Comparison of ENCODE assay signal across 18 cellular contexts in genomic region chr7:67843001-67843400, GRCh38.
DNase-seq lines count a peak whose midpoint lies in the region; ATAC-seq, FAIRE-seq and TF ChIP-seq lines count a peak whose summit lies in the region.
"Had no signal": no experiment of that assay in that cellular context is flagged by ENCODE, and none has a peak within 500 bp of the region (broad histone marks: within the 10 kb centered on the region; RNA-seq: fewer than 3 reads in every experiment).

No MANE protein-coding gene starts in this region.

- no peak overlapping the region for H3K27ac ChIP-seq in A549
- peak overlapping the region; percentile 20 for H3K27ac ChIP-seq in mesodermal cell (ENCODE audit: low read depth, low read length, severe bottlenecking)
- H3K27ac ChIP-seq in foreskin keratinocyte: no peak overlapping the region
- H3K27ac ChIP-seq: C4-2B had no signal

- no peaks in the 10 kb centered on the region for H3K27me3 ChIP-seq in foreskin keratinocyte

- ATAC-seq in A549 (no peak), foreskin keratinocyte (no peak)
- no peak for ATAC-seq in activated CD4-positive, CD25-positive, alpha-beta regulatory T cell treated with anti-CD3 and anti-CD28 coated beads, Interleukin-2, amount 50 U/mL, for 24 hours

- no peak overlapping the region for H3K4me3 ChIP-seq in A549
- H3K4me3 ChIP-seq in mesodermal cell (ENCODE audit: extremely low read depth, insufficient read depth, low read length, poor library complexity, severe bottlenecking): no peak overlapping the region

- 24% methylated on average over 3 of the region's 3 CpGs for WGBS in A549 (ENCODE audit: missing lambda C conversion rate)
- WGBS in mesodermal cell (ENCODE audit: insufficient coverage in 2 of 2), 2 experiments: 24 to 35% methylated on average over 2 of the region's 3 CpGs

- POLR2A ChIA-PET in A549 (lab: Yijun Ruan, JAX): no interaction called here

- H3K4me2 ChIP-seq in A549: peak overlapping the region; percentile 19; the same call in 1 of the 3 replicates

- TF ChIP-seq RAD21 in A549 (conservative IDR thresholded peaks at IDR 0.05 in 1 of 2, IDR thresholded peaks at IDR 0.05 in 1 of 2): no peak

- CTCF ChIA-PET in A549 (lab: Yijun Ruan, JAX): no interaction called here

- H3K4me1 ChIP-seq in A549: no peaks in the 10 kb centered on the region
- H3K4me1 ChIP-seq in mesodermal cell (ENCODE audit: control insufficient read depth, insufficient read depth, low read length, poor library complexity, severe bottlenecking): peaks cover 4% of the 10 kb centered on the region
- H3K4me1 ChIP-seq in foreskin keratinocyte: no peaks in the 10 kb centered on the region

- FAIRE-seq in A549 (lab: Jason Lieb, UNC): no peak
- FAIRE-seq: D721Med, GM19239 had no signal

- TF ChIP-seq CTCF in A549 (IDR thresholded peaks at IDR 0.05) (no peak), foreskin keratinocyte (conservative IDR thresholded peaks at IDR 0.05) (no peak)

- DNase-seq in A549 (ENCODE audit: low read depth in 1 of 2, low spot score in 1 of 2) (no peak), NCI-H1092 (lab: John Stamatoyannopoulos, UW) (peak; percentile 12), cerebellum (ENCODE audit: low spot score) (peak; percentile 58), foreskin keratinocyte (no peak), activated gamma-delta T cell treated with Interleukin-2 at 50 U/mL for 16 hours (no peak)
- DNase-seq in activated CD4-positive, alpha-beta T cell treated with anti-CD3 and anti-CD28 coated beads for 1 hour: no peak
- DNase-seq: 8988T; CD4-positive, alpha-beta memory T cell; DMS153; DND-41; GF-D8; HCEC 1CT; HFFc6 had no signal

- no peak for TF ChIP-seq POLR2A in A549 (IDR thresholded peaks at IDR 0.05; ENCODE audit: low read length)

- H3K9me3 ChIP-seq in A549 (no peaks in the 10 kb centered on the region), mesodermal cell (ENCODE audit: control insufficient read depth, low read length) (no peaks in the 10 kb centered on the region)

- no peaks in the 10 kb centered on the region for H3K36me3 ChIP-seq in mesodermal cell (ENCODE audit: control insufficient read depth, insufficient read depth, low read length)

- TF ChIP-seq EP300 in A549 (IDR thresholded peaks at IDR 0.05): no peak

TF ChIP-seq in A549, 52 proteins besides CTCF, POLR2A, EP300 and RAD21:
- TF ChIP-seq PHF8 (IDR thresholded peaks at IDR 0.05; ENCODE audit: borderline replicate concordance, low read depth) (no peak), POLR2AphosphoS2 (conservative IDR thresholded peaks at IDR 0.05; ENCODE audit: low read length) (no peak), USF2 (IDR thresholded peaks at IDR 0.05) (no peak), GATA3 (IDR thresholded peaks at IDR 0.05; ENCODE audit: borderline replicate concordance) (no peak), KDM5A (IDR thresholded peaks at IDR 0.05) (no peak), JUNB (IDR thresholded peaks at IDR 0.05) (no peak), CBX8 (IDR thresholded peaks at IDR 0.05) (no peak), CHD2 (IDR thresholded peaks at IDR 0.05; ENCODE audit: low read length, partially characterized antibody) (no peak), MYC (IDR thresholded peaks at IDR 0.05; ENCODE audit: borderline replicate concordance, low read length) (no peak), HDAC2 (IDR thresholded peaks at IDR 0.05) (no peak), HOXB5 (CRISPR knock-in tag; IDR thresholded peaks at IDR 0.05) (no peak), NFE2L2 (conservative IDR thresholded peaks at IDR 0.05; ENCODE audit: low read length) (no peak), NPAS2 (CRISPR knock-in tag; IDR thresholded peaks at IDR 0.05; ENCODE audit: borderline replicate concordance) (no peak), PBX3 (IDR thresholded peaks at IDR 0.05) (no peak), FOXS1 (CRISPR knock-in tag; IDR thresholded peaks at IDR 0.05) (no peak), CBX2 (IDR thresholded peaks at IDR 0.05; ENCODE audit: borderline replicate concordance, low read depth) (no peak), TFCP2L1 (CRISPR knock-in tag; IDR thresholded peaks at IDR 0.05) (no peak), RNF2 (IDR thresholded peaks at IDR 0.05; ENCODE audit: borderline replicate concordance, low read depth) (no peak)

Comparison
In these comparisons a context has a peak if more than half of its experiments do, and no peak if none do; other contexts are left out.
1. DNase-seq: peak in NCI-H1092 (single experiment) and cerebellum (single experiment); none in A549 (0 of 2), foreskin keratinocyte (0 of 2), activated gamma-delta T cell treated with Interleukin-2 at 50 U/mL for 16 hours (single experiment) and activated CD4-positive, alpha-beta T cell treated with anti-CD3 and anti-CD28 coated beads for 1 hour (single experiment).